17 cellular contexts compared by ENCODE assay signal in the genomic region with DNA sequence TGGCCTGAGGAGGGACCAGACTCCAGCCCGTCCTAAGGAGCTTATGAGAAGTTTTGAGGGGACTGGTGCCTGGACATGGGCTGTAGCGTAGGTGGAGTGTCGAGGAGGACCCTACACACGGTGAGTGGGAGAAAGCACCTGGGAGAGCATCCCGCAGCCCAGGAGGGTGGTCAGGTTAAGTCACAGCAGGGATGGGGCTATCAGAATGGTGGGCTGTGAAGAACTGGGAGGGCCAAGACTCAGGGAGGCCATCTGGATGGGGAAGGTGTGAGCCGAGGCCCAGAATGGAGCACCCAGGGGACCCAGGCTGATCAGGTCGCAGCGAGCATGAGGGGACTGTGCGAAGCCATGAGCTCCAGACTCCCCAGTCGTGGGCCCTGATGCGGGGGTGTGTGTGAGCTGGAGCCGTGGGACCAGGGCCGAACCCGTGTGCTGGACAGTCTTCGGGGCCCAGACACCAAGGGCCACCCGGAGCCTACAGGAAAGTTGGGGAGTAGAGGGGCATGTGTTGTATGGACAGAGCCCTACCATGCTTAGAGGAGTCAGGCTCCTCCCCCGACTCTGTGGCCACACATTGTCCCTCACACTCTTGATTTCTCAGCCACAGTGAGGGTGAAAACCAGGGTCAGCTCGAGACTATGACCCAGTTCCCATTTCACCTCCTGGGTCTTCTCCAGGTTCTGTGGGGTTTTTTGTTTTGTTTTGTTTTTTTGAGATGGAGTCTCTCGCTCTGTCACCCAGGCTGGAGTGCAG. TPM values are rescaled to one million over a fixed set of nuclear protein-coding genes. Genes with fewer than 3 reads are reported as not detected.
A peak's percentile ranks its signal among the peaks of the same experiment; 100 is the strongest.
DNase-seq lines count a peak whose midpoint lies in the region; ATAC-seq and TF ChIP-seq lines count a peak whose summit lies in the region.
"Had no signal": no experiment of that assay in that cellular context is flagged by ENCODE, and none has a peak within 500 bp of the region (broad histone marks: within the 10 kb centered on the region; RNA-seq: fewer than 3 reads in every experiment).

No MANE protein-coding gene starts in this region.

- H3K9me3 Mint-ChIP-seq in activated naive CD4-positive, alpha-beta T cell treated with anti-CD3 and anti-CD28 coated beads, Interleukin-2, amount 50 U/mL, for 72 hours, result no peaks in the 10 kb centered on the region
- H3K9me3 Mint-ChIP-seq in endothelial cell (ENCODE audit: unreplicated experiment), result no peaks in the 10 kb centered on the region
- H3K9me3 Mint-ChIP-seq: activated T-cell treated with anti-CD3 and anti-CD28 coated beads, Interleukin-2, amount 50 U/mL, for 4 hours had no signal

- POLR2A ChIA-PET in RWPE1 (lab: Yijun Ruan, JAX; ENCODE audit: low non-redundant PET), result no interaction called here

- peak overlapping the region; percentile 1 for H3K4me2 ChIP-seq in smooth muscle cell

- CTCF ChIA-PET in RWPE1 (lab: Yijun Ruan, JAX), result no interaction called here

- TF ChIP-seq CTCF in RWPE1 (conservative IDR thresholded peaks at IDR 0.05; ENCODE audit: low read depth) (no peak), endothelial cell (IDR thresholded peaks at IDR 0.05; ENCODE audit: unreplicated experiment) (no peak), smooth muscle cell (IDR thresholded peaks at IDR 0.05; ENCODE audit: borderline replicate concordance, insufficient read depth, poor library complexity, severe bottlenecking) (no peak), foreskin keratinocyte (conservative IDR thresholded peaks at IDR 0.05) (no peak)

- H3K27me3 ChIP-seq in smooth muscle cell (ENCODE audit: low read depth) (no peaks in the 10 kb centered on the region), foreskin keratinocyte (no peaks in the 10 kb centered on the region)

- peaks cover 0 to 51% of the 10 kb centered on the region in 2 donors for H3K36me3 Mint-ChIP-seq in activated naive CD4-positive, alpha-beta T cell treated with anti-CD3 and anti-CD28 coated beads, Interleukin-2, amount 50 U/mL, for 72 hours
- H3K36me3 Mint-ChIP-seq in endothelial cell (ENCODE audit: low read depth, unreplicated experiment), result peaks cover 13% of the 10 kb centered on the region

- H2AFZ ChIP-seq in smooth muscle cell (ENCODE audit: low read depth), result no peak overlapping the region

- peak overlapping the region; percentile 72 to 93 for H3K27ac Mint-ChIP-seq in activated naive CD4-positive, alpha-beta T cell treated with anti-CD3 and anti-CD28 coated beads, Interleukin-2, amount 50 U/mL, for 72 hours
- H3K27ac Mint-ChIP-seq in endothelial cell (ENCODE audit: unreplicated experiment), result peak overlapping the region; percentile 10
- H3K27ac Mint-ChIP-seq: T-helper 2 cell treated with Interferon-gamma antibody and Interleukin-4, amounts not matched to agents 5 μg/mL and 100 μg/mL, for 36 hours had no signal

- H4K20me1 ChIP-seq in smooth muscle cell (ENCODE audit: low read depth), result peaks cover 100% of the 10 kb centered on the region

- no peak overlapping the region for H3K4me3 Mint-ChIP-seq in endothelial cell (ENCODE audit: unreplicated experiment)
- H3K4me3 Mint-ChIP-seq: activated T-cell treated with anti-CD3 and anti-CD28 coated beads, Interleukin-2, amount 50 U/mL, for 4 hours; T-helper 2 cell treated with Interferon-gamma antibody and Interleukin-4, amounts not matched to agents 5 μg/mL and 100 μg/mL, for 36 hours had no signal

- H3K27me3 Mint-ChIP-seq in endothelial cell (ENCODE audit: unreplicated experiment), result peaks cover 7% of the 10 kb centered on the region

- H3K27ac ChIP-seq in RWPE1 (peak overlapping the region; percentile 71), smooth muscle cell (ENCODE audit: low read depth) (no peak overlapping the region), foreskin keratinocyte (no peak overlapping the region)
- H3K27ac ChIP-seq: psoas muscle had no signal

- H3K4me1 ChIP-seq in smooth muscle cell (ENCODE audit: low read depth) (peaks cover 20% of the 10 kb centered on the region), foreskin keratinocyte (no peaks in the 10 kb centered on the region)

- H3K9ac ChIP-seq in smooth muscle cell (ENCODE audit: low read depth), result no peak overlapping the region

- no peaks in the 10 kb centered on the region for H3K9me3 ChIP-seq in smooth muscle cell (replicated peaks; ENCODE audit: low read depth)
- H3K9me3 ChIP-seq: psoas muscle had no signal

- no peak for DNase-seq in activated naive CD4-positive, alpha-beta T cell treated with anti-CD3 and anti-CD28 coated beads, Interleukin-2, amount 50 U/mL, for 72 hours (ENCODE audit: low spot score in 2 of 2)
- no peak for DNase-seq in activated naive CD4-positive, alpha-beta T cell treated with anti-CD3 and anti-CD28 coated beads, Interleukin-2, amount 50 U/mL, for 16 hours
- no peak for DNase-seq in RWPE1 (ENCODE audit: low spot score)
- DNase-seq in endothelial cell (ENCODE audit: low spot score), result no peak
- no peak for DNase-seq in smooth muscle cell (lab: John Stamatoyannopoulos, UW; ENCODE audit: unreplicated experiment)
- no peak for DNase-seq in foreskin keratinocyte
- no peak for DNase-seq in ureter (ENCODE audit: low spot score)
- DNase-seq: activated CD4-positive, alpha-beta T cell treated with anti-CD3 and anti-CD28 coated beads for 1 hour; activated T-cell treated with anti-CD3 and anti-CD28 coated beads, Interleukin-2, amount 50 U/mL, for 4 hours; foreskin melanocyte; GF-D8; NCI-H1694 treated with DMSO at 0.1 percent for 48 hours; NCI-H446; SHP77 treated with DMSO at 0.1 percent for 48 hours had no signal

- WGBS in smooth muscle cell (ENCODE audit: low lambda C conversion rate), result 97% methylated on average over 16 of the region's 19 CpGs

- H3K36me3 ChIP-seq in smooth muscle cell (ENCODE audit: low read depth), result no peaks in the 10 kb centered on the region

- no peak overlapping the region for H3K4me3 ChIP-seq in smooth muscle cell
- H3K4me3 ChIP-seq: psoas muscle had no signal

- H3F3A ChIP-seq in smooth muscle cell (ENCODE audit: low read depth), result no peaks in the 10 kb centered on the region

- no peak for ATAC-seq in activated naive CD4-positive, alpha-beta T cell treated with anti-CD3 and anti-CD28 coated beads, Interleukin-2, amount 50 U/mL, for 72 hours
- no peak for ATAC-seq in foreskin keratinocyte
- ATAC-seq in GM18858 (IDR thresholded peaks at IDR 0.05; ENCODE audit: unreplicated experiment), result no peak
- ATAC-seq: psoas muscle had no signal

- peaks cover 40% of the 10 kb centered on the region for H3K4me1 Mint-ChIP-seq in endothelial cell (ENCODE audit: unreplicated experiment)

- H3K79me2 ChIP-seq in smooth muscle cell (ENCODE audit: low read depth), result peaks cover 36% of the 10 kb centered on the region

RNA-seq across cellular contexts. Expression of a gene that starts 54.3 kb away (rescaled TPM):
- 10 to 100 TPM; 44.9 to 63.7 TPM for total RNA-seq in activated naive CD4-positive, alpha-beta T cell treated with anti-CD3 and anti-CD28 coated beads, Interleukin-2, amount 50 U/mL, for 72 hours
- total RNA-seq in endothelial cell (ENCODE audit: unreplicated experiment) (92.6 TPM), smooth muscle cell (11.1 and 15.4 TPM in 2 replicates), foreskin keratinocyte (55.6 and 58.1 TPM in 2 replicates), ureter (88.0 TPM)
- polyA plus RNA-seq in smooth muscle cell (13.4 and 15.0 TPM in 2 replicates), foreskin keratinocyte (32.6 and 37.5 TPM in 2 replicates)
